Comparison of ENCODE assay signal across 16 cellular contexts in the genomic region with DNA sequence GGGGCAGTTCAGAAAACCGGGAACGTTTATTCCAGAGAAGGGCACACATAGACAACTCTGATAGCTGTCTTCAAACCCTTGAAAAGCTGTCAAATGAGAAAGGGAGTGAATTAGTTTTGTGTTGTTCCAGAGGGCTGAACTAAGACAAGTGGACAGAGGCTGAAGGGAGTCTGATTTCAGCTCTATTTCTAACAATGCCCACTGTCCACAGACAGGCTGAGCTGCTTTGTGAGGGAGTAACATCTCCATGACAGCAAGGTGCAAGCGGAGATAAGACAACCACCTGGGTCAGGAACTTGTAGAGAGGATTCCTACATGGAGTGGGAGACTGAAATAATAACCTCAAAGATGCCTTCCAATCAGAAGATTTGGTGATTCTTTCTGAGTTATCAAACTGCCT.
"Had no signal": no experiment of that assay in that cellular context is flagged by ENCODE, and none has a peak within 500 bp of the region (broad histone marks: within the 10 kb centered on the region; RNA-seq: fewer than 3 reads in every experiment).

No MANE protein-coding gene starts in this region.

- DNase-seq: activated B cell treated with CpG ODN at 0.5 μM for 24 hours; activated CD4-positive, alpha-beta T cell treated with anti-CD3 and anti-CD28 coated beads, Interleukin-2, amount 10 ng/mL, durations not matched to agents 7 days and 5 days; activated T-cell treated with anti-CD3 and anti-CD28 coated beads, Interleukin-2, amount 50 U/mL, for 72 hours; aorta; esophagus squamous epithelium; foreskin fibroblast; heart left ventricle; left colon; natural killer cell; sigmoid colon; stimulated activated CD4-positive, alpha-beta T cell treated with anti-CD3 and anti-CD28 coated beads, Interleukin-2, amount 100 ng/mL, for 24 hours; stimulated activated naive CD8-positive, alpha-beta T cell treated with anti-CD3 and anti-CD28 coated beads, Interleukin-15, Interleukin-2, amounts not matched to agents 100 U/mL and 50 U/mL, for 24 hours; upper lobe of right lung had no signal

- H3K4me1 ChIP-seq: breast epithelium, sigmoid colon had no signal

- H3K9me3 Mint-ChIP-seq: activated T-cell treated with anti-CD3 and anti-CD28 coated beads, Interleukin-2, amount 50 U/mL, for 72 hours; natural killer cell had no signal

- H3K36me3 Mint-ChIP-seq: natural killer cell had no signal

- H3K27me3 ChIP-seq: breast epithelium, sigmoid colon, upper lobe of right lung had no signal

- ATAC-seq: activated T-cell treated with anti-CD3 and anti-CD28 coated beads, Interleukin-2, amount 50 U/mL, for 72 hours; heart left ventricle; left colon; natural killer cell; SK-N-SH treated with all-trans-retinoic acid at 6 μM for 48 hours; stimulated activated naive CD8-positive, alpha-beta T cell treated with anti-CD3 and anti-CD28 coated beads, Interleukin-15, Interleukin-2, amounts not matched to agents 100 U/mL and 50 U/mL, for 24 hours; upper lobe of right lung had no signal

- H3K36me3 ChIP-seq: breast epithelium, esophagus squamous epithelium, heart left ventricle, sigmoid colon, suprapubic skin, upper lobe of right lung had no signal

- H3K4me3 ChIP-seq: breast epithelium, esophagus squamous epithelium, heart left ventricle, sigmoid colon, suprapubic skin, upper lobe of right lung had no signal

- H3K27me3 Mint-ChIP-seq: activated CD4-positive, alpha-beta T cell treated with anti-CD3 and anti-CD28 coated beads, Interleukin-2, amount 10 ng/mL, durations not matched to agents 7 days and 5 days had no signal

- H3K9me3 ChIP-seq: breast epithelium, esophagus squamous epithelium, heart left ventricle, sigmoid colon, suprapubic skin, upper lobe of right lung had no signal

- H3K27ac ChIP-seq: breast epithelium, sigmoid colon, suprapubic skin, upper lobe of right lung had no signal

- H3K27ac Mint-ChIP-seq: activated B cell treated with CpG ODN at 0.5 μM for 24 hours, natural killer cell had no signal

- H3K4me3 Mint-ChIP-seq: activated B cell treated with CpG ODN at 0.5 μM for 24 hours; activated CD4-positive, alpha-beta T cell treated with anti-CD3 and anti-CD28 coated beads, Interleukin-2, amount 10 ng/mL, durations not matched to agents 7 days and 5 days; activated T-cell treated with anti-CD3 and anti-CD28 coated beads, Interleukin-2, amount 50 U/mL, for 72 hours; natural killer cell had no signal
